In genomic region chr20:61443541-61444126, GRCh38 we compare ENCODE assay signal across 20 cellular contexts.
"Had no signal": no experiment of that assay in that cellular context is flagged by ENCODE, and none has a peak within 500 bp of the region (broad histone marks: within the 10 kb centered on the region; RNA-seq: fewer than 3 reads in every experiment).

No MANE protein-coding gene starts in this region.

- ATAC-seq: activated CD8-positive, alpha-beta T cell treated with anti-CD3 and anti-CD28 coated beads, Interleukin-2, amount 10 ng/mL, durations not matched to agents 7 days and 5 days; activated naive CD4-positive, alpha-beta T cell treated with anti-CD3 and anti-CD28 coated beads, Interleukin-2, amount 50 U/mL, for 72 hours; left lobe of liver; natural killer cell treated with Interleukin-12 subunit alpha and Interleukin-12 subunit beta and Interleukin-15 and Interleukin-18, amount 100 ng/mL, for 72 hours; T-helper 17 cell had no signal

- H3K27me3 ChIP-seq: tibial nerve, vagina had no signal

- H3K4me3 ChIP-seq: tibial nerve, vagina had no signal

- H3K27me3 Mint-ChIP-seq: activated CD4-positive, alpha-beta T cell treated with anti-CD3 and anti-CD28 coated beads, Interleukin-2, amount 10 ng/mL, durations not matched to agents 24 days and 14 days; T-helper 17 cell had no signal

- DNase-seq: activated CD4-positive, alpha-beta T cell treated with anti-CD3 and anti-CD28 coated beads, Interleukin-2, amount 10 ng/mL, durations not matched to agents 24 days and 14 days; activated CD4-positive, CD25-positive, alpha-beta regulatory T cell; activated CD8-positive, alpha-beta memory T cell treated with anti-CD3 and anti-CD28 coated beads, Interleukin-2, amount 50 U/mL, for 4 hours; activated CD8-positive, alpha-beta T cell treated with anti-CD3 and anti-CD28 coated beads, Interleukin-2, amount 10 ng/mL, durations not matched to agents 7 days and 5 days; activated effector memory CD4-positive, alpha-beta T cell treated with anti-CD3 and anti-CD28 coated beads, Interleukin-2, amount 50 U/mL, for 16 hours; activated T-cell treated with anti-CD3 and anti-CD28 coated beads, Interleukin-2, amount 50 U/mL, for 48 hours; amniotic stem cell; cerebellar nuclear complex; effector CD8-positive, alpha-beta T cell; occipital lobe; small intestine; stimulated activated CD4-positive, alpha-beta T cell treated with anti-CD3 and anti-CD28 coated beads, Interleukin-4, amount 100 ng/mL, for 24 hours; stimulated activated naive CD4-positive, alpha-beta T cell treated with Interleukin-2 at 50 U/mL for 16 hours; substantia nigra; T-helper 17 cell had no signal

- H3K4me3 Mint-ChIP-seq: activated CD4-positive, alpha-beta T cell treated with anti-CD3 and anti-CD28 coated beads, Interleukin-2, amount 10 ng/mL, durations not matched to agents 24 days and 14 days; activated CD8-positive, alpha-beta T cell treated with anti-CD3 and anti-CD28 coated beads, Interleukin-2, amount 10 ng/mL, durations not matched to agents 7 days and 5 days; natural killer cell treated with Interleukin-12 subunit alpha and Interleukin-12 subunit beta and Interleukin-15 and Interleukin-18, amount 100 ng/mL, for 72 hours; T-helper 17 cell had no signal

- H3K9me3 ChIP-seq: tibial nerve, vagina had no signal

- H3K4me1 Mint-ChIP-seq: activated CD4-positive, alpha-beta T cell treated with anti-CD3 and anti-CD28 coated beads, Interleukin-2, amount 10 ng/mL, durations not matched to agents 24 days and 14 days; T-helper 17 cell had no signal

- H3K4me1 ChIP-seq: tibial nerve, vagina had no signal

- H3K27ac ChIP-seq: tibial nerve, vagina had no signal

- H3K27ac Mint-ChIP-seq: activated CD4-positive, alpha-beta T cell treated with anti-CD3 and anti-CD28 coated beads, Interleukin-2, amount 10 ng/mL, durations not matched to agents 24 days and 14 days; activated CD8-positive, alpha-beta T cell treated with anti-CD3 and anti-CD28 coated beads, Interleukin-2, amount 10 ng/mL, durations not matched to agents 7 days and 5 days; activated naive CD4-positive, alpha-beta T cell treated with anti-CD3 and anti-CD28 coated beads, Interleukin-2, amount 50 U/mL, for 72 hours; natural killer cell treated with Interleukin-12 subunit alpha and Interleukin-12 subunit beta and Interleukin-15 and Interleukin-18, amount 100 ng/mL, for 72 hours; T-helper 17 cell had no signal

- H3K36me3 Mint-ChIP-seq: activated naive CD4-positive, alpha-beta T cell treated with anti-CD3 and anti-CD28 coated beads, Interleukin-2, amount 50 U/mL, for 72 hours; natural killer cell treated with Interleukin-12 subunit alpha and Interleukin-12 subunit beta and Interleukin-15 and Interleukin-18, amount 100 ng/mL, for 72 hours had no signal

- H3K36me3 ChIP-seq: tibial nerve, vagina had no signal

- H3K9me3 Mint-ChIP-seq: activated CD4-positive, alpha-beta T cell treated with anti-CD3 and anti-CD28 coated beads, Interleukin-2, amount 10 ng/mL, durations not matched to agents 24 days and 14 days; activated naive CD4-positive, alpha-beta T cell treated with anti-CD3 and anti-CD28 coated beads, Interleukin-2, amount 50 U/mL, for 72 hours; natural killer cell treated with Interleukin-12 subunit alpha and Interleukin-12 subunit beta and Interleukin-15 and Interleukin-18, amount 100 ng/mL, for 72 hours had no signal
